ENCODE assay signal across 9 cellular contexts in genomic region chr7:47327698-47328391, GRCh38.
DNase-seq lines count a peak whose midpoint lies in the region; ATAC-seq and TF ChIP-seq lines count a peak whose summit lies in the region.
"Had no signal": no experiment of that assay in that cellular context is flagged by ENCODE, and none has a peak within 500 bp of the region (broad histone marks: within the 10 kb centered on the region; RNA-seq: fewer than 3 reads in every experiment).

No MANE protein-coding gene starts in this region.

- H3K27me3 ChIP-seq in body of pancreas (no peaks in the 10 kb centered on the region), iPS-18a (ENCODE audit: control insufficient read depth, insufficient read depth, low read length) (no peaks in the 10 kb centered on the region)

- H3K4me3 Mint-ChIP-seq in stimulated activated effector memory CD8-positive, alpha-beta T cell treated with anti-CD3 and anti-CD28 coated beads, Interleukin-12 subunit alpha, Interleukin-12 subunit beta, amount 100 ng/mL, for 72 hours: no peak overlapping the region

- H3K4me1 ChIP-seq in body of pancreas (peaks cover 40% of the 10 kb centered on the region), iPS-18a (ENCODE audit: control insufficient read depth, low read depth, low read length) (peaks cover 42% of the 10 kb centered on the region)

- no peak for TF ChIP-seq POLR2A in body of pancreas (IDR thresholded peaks at IDR 0.05)

- no peaks in the 10 kb centered on the region for H3K36me3 Mint-ChIP-seq in stimulated activated effector memory CD8-positive, alpha-beta T cell treated with anti-CD3 and anti-CD28 coated beads, Interleukin-12 subunit alpha, Interleukin-12 subunit beta, amount 100 ng/mL, for 72 hours

- peak overlapping the region; percentile 58 for H3K9ac ChIP-seq in iPS-18a (ENCODE audit: low read length)
- H3K9ac ChIP-seq: KMS-11 had no signal

- peaks cover 3% of the 10 kb centered on the region for H3K9me3 Mint-ChIP-seq in stimulated activated effector memory CD8-positive, alpha-beta T cell treated with anti-CD3 and anti-CD28 coated beads, Interleukin-12 subunit alpha, Interleukin-12 subunit beta, amount 100 ng/mL, for 72 hours

- TF ChIP-seq CTCF in HFF-Myc (IDR thresholded peaks at IDR 0.05; ENCODE audit: low read depth, low read length, missing control alignments): no peak
- TF ChIP-seq CTCF in body of pancreas (IDR thresholded peaks at IDR 0.05): no peak

- ATAC-seq in body of pancreas: peak; percentile 85
- ATAC-seq in sciatic nerve: peak; percentile 94
- ATAC-seq in stimulated activated effector memory CD8-positive, alpha-beta T cell treated with anti-CD3 and anti-CD28 coated beads, Interleukin-12 subunit alpha, Interleukin-12 subunit beta, amount 100 ng/mL, for 72 hours: no peak
- no peak for ATAC-seq in HG03175 (IDR thresholded peaks at IDR 0.05; ENCODE audit: unreplicated experiment)
- ATAC-seq in HG03196 (IDR thresholded peaks at IDR 0.05; ENCODE audit: unreplicated experiment): no peak
- no peak for ATAC-seq in GM21825 (IDR thresholded peaks at IDR 0.05; ENCODE audit: unreplicated experiment)

- no peak overlapping the region for H3K27ac Mint-ChIP-seq in stimulated activated effector memory CD8-positive, alpha-beta T cell treated with anti-CD3 and anti-CD28 coated beads, Interleukin-12 subunit alpha, Interleukin-12 subunit beta, amount 100 ng/mL, for 72 hours

- H3K36me3 ChIP-seq in body of pancreas (replicated peaks in 1 of 2; ENCODE audit: insufficient read depth in 1 of 2, low read depth in 2 of 2) (peaks cover 0 to 13% of the 10 kb centered on the region in 2 donors), iPS-18a (ENCODE audit: control insufficient read depth, low read depth, low read length) (no peaks in the 10 kb centered on the region)

- no peaks in the 10 kb centered on the region for H3K9me3 ChIP-seq in body of pancreas
- H3K9me3 ChIP-seq in iPS-18a (ENCODE audit: control insufficient read depth, low read depth, low read length): no peaks in the 10 kb centered on the region

- intact Hi-C loops in body of pancreas (cut with DNase I): no loop called here
- intact Hi-C loops in sciatic nerve (cut with DNase I): no loop called here

- H3K4me1 Mint-ChIP-seq in stimulated activated effector memory CD8-positive, alpha-beta T cell treated with anti-CD3 and anti-CD28 coated beads, Interleukin-12 subunit alpha, Interleukin-12 subunit beta, amount 100 ng/mL, for 72 hours: no peaks in the 10 kb centered on the region

- H3K4me3 ChIP-seq in HFF-Myc (replicated peaks; ENCODE audit: low read depth, low read length): peak overlapping the region; percentile 16
- H3K4me3 ChIP-seq in body of pancreas: no peak overlapping the region
- H3K4me3 ChIP-seq in iPS-18a (ENCODE audit: low read length): peak overlapping the region; percentile 52

- DNase-seq in HFF-Myc (ENCODE audit: extremely low read depth, low read depth) (peak; percentile 36), body of pancreas (peak; percentile 66 to 77 (median 77)), sciatic nerve (ENCODE audit: low spot score) (peak; percentile 92)
- no peak for DNase-seq in stimulated activated effector memory CD8-positive, alpha-beta T cell treated with anti-CD3 and anti-CD28 coated beads, Interleukin-12 subunit alpha, Interleukin-12 subunit beta, amount 100 ng/mL, for 72 hours (ENCODE audit: low spot score in 2 of 2)

- H3K27ac ChIP-seq in body of pancreas (peak overlapping the region; percentile 43 to 72 (median 66)), iPS-18a (ENCODE audit: low read length) (peak overlapping the region; percentile 24)
- H3K27ac ChIP-seq: KMS-11 had no signal

- WGBS in body of pancreas, 2 donors: 43 to 69% methylated on average over 12 to 24 of the region's 24 CpGs

Comparison
In these comparisons a context has a peak if more than half of its experiments do, and no peak if none do; other contexts are left out.
1. DNase-seq: peak in HFF-Myc (single experiment), body of pancreas (4 of 4) and sciatic nerve (single experiment); none in stimulated activated effector memory CD8-positive, alpha-beta T cell treated with anti-CD3 and anti-CD28 coated beads, Interleukin-12 subunit alpha, Interleukin-12 subunit beta, amount 100 ng/mL, for 72 hours (0 of 2).
2. H3K4me3 ChIP-seq: peak in HFF-Myc (single experiment) and iPS-18a (single experiment); none in body of pancreas (0 of 2).
3. ATAC-seq: peak in body of pancreas (single experiment) and sciatic nerve (single experiment); none in stimulated activated effector memory CD8-positive, alpha-beta T cell treated with anti-CD3 and anti-CD28 coated beads, Interleukin-12 subunit alpha, Interleukin-12 subunit beta, amount 100 ng/mL, for 72 hours (single experiment), HG03175 (single experiment), HG03196 (single experiment) and GM21825 (single experiment).